11 cellular contexts compared by ENCODE assay signal in genomic region chr17:32625971-32626370, GRCh38.
DNase-seq lines count a peak whose midpoint lies in the region; ATAC-seq and TF ChIP-seq lines count a peak whose summit lies in the region.
"Had no signal": no experiment of that assay in that cellular context is flagged by ENCODE, and none has a peak within 500 bp of the region (broad histone marks: within the 10 kb centered on the region; RNA-seq: fewer than 3 reads in every experiment).

No MANE protein-coding gene starts in this region.

- TF ChIP-seq CTCF in endothelial cell (IDR thresholded peaks at IDR 0.05; ENCODE audit: unreplicated experiment) = no peak

- no peak overlapping the region for H3K27ac Mint-ChIP-seq in endothelial cell (ENCODE audit: unreplicated experiment)
- H3K27ac Mint-ChIP-seq: activated CD8-positive, alpha-beta T cell treated with anti-CD3 and anti-CD28 coated beads, Interleukin-2, amount 10 ng/mL, durations not matched to agents 7 days and 5 days had no signal

- peak; percentile 78 for DNase-seq in NCI-H1105 treated with DMSO at 0.1 percent for 48 hours (lab: John Stamatoyannopoulos, UW)
- DNase-seq in NCI-H2107 treated with DMSO at 0.1 percent for 48 hours (lab: John Stamatoyannopoulos, UW; ENCODE audit: unreplicated experiment) = peak; percentile 51
- DNase-seq in cerebellar cortex (ENCODE audit: low spot score) = peak; percentile 60
- peak; percentile 34 for DNase-seq in retina
- DNase-seq in epidermal melanocyte (ENCODE audit: insufficient read length, low spot score) = no peak
- no peak for DNase-seq in endothelial cell (ENCODE audit: low spot score)
- DNase-seq: activated CD8-positive, alpha-beta T cell treated with anti-CD3 and anti-CD28 coated beads, Interleukin-2, amount 10 ng/mL, durations not matched to agents 7 days and 5 days; EL; MM.1S; SK-N-SH had no signal

- no peaks in the 10 kb centered on the region for H3K9me3 Mint-ChIP-seq in endothelial cell (ENCODE audit: unreplicated experiment)

- no peak overlapping the region for H3K4me3 Mint-ChIP-seq in endothelial cell (ENCODE audit: unreplicated experiment)
- H3K4me3 Mint-ChIP-seq: activated CD8-positive, alpha-beta T cell treated with anti-CD3 and anti-CD28 coated beads, Interleukin-2, amount 10 ng/mL, durations not matched to agents 7 days and 5 days had no signal

- ATAC-seq in GM19351 (IDR thresholded peaks at IDR 0.05; ENCODE audit: unreplicated experiment) = no peak
- ATAC-seq: activated CD8-positive, alpha-beta T cell treated with anti-CD3 and anti-CD28 coated beads, Interleukin-2, amount 10 ng/mL, durations not matched to agents 7 days and 5 days had no signal

- peaks cover 3% of the 10 kb centered on the region for H3K36me3 Mint-ChIP-seq in endothelial cell (ENCODE audit: low read depth, unreplicated experiment)

- H3K4me1 Mint-ChIP-seq in endothelial cell (ENCODE audit: unreplicated experiment) = no peaks in the 10 kb centered on the region

- H3K27me3 Mint-ChIP-seq in endothelial cell (ENCODE audit: unreplicated experiment) = no peaks in the 10 kb centered on the region

Comparison
In these comparisons a context has a peak if more than half of its experiments do, and no peak if none do; other contexts are left out.
1. DNase-seq: peak in NCI-H1105 treated with DMSO at 0.1 percent for 48 hours (single experiment), NCI-H2107 treated with DMSO at 0.1 percent for 48 hours (single experiment), cerebellar cortex (single experiment) and retina (single experiment); none in epidermal melanocyte (single experiment) and endothelial cell (single experiment).